ENCODE assay signal across 8 cellular contexts in genomic region chr11:78350101-78350645, GRCh38.
DNase-seq lines count a peak whose midpoint lies in the region; ATAC-seq and TF ChIP-seq lines count a peak whose summit lies in the region.

No MANE protein-coding gene starts in this region.

- no peaks in the 10 kb centered on the region for H3K27me3 ChIP-seq in CD4-positive, CD25-positive, alpha-beta regulatory T cell (ENCODE audit: control insufficient read depth, insufficient read depth, low read length)
- H3K27me3 ChIP-seq in body of pancreas (no peaks in the 10 kb centered on the region), lung (ENCODE audit: control insufficient read depth, insufficient read depth) (no peaks in the 10 kb centered on the region), transverse colon (no peaks in the 10 kb centered on the region)

- WGBS in body of pancreas, 2 donors = 29 to 44% methylated on average over 6 of the region's 6 CpGs
- 2 to 7% methylated on average over 6 of the region's 6 CpGs for WGBS in lung, 2 donors
- 1 to 11% methylated on average over 4 to 6 of the region's 6 CpGs for WGBS in transverse colon (ENCODE audit: low coverage in 1 of 2), 2 donors

- peak overlapping the region; percentile 7 to 44 (median 31) for H3K27ac Mint-ChIP-seq in CD4-positive, CD25-positive, alpha-beta regulatory T cell

- H3K27me3 Mint-ChIP-seq in CD4-positive, CD25-positive, alpha-beta regulatory T cell = peaks cover 7% of the 10 kb centered on the region

- TF ChIP-seq POLR2A in body of pancreas (IDR thresholded peaks at IDR 0.05) (no peak), transverse colon (IDR thresholded peaks at IDR 0.05) (no peak)

- DNase-seq in CD4-positive, CD25-positive, alpha-beta regulatory T cell = no peak
- DNase-seq in Kasumi-1 (lab: John Stamatoyannopoulos, UW) = peak; percentile 82 to 89
- no peak for DNase-seq in body of pancreas
- DNase-seq in lung (ENCODE audit: low spot score) = no peak
- DNase-seq in transverse colon = peak; percentile 19
- no peak for DNase-seq in GM20000 (ENCODE audit: low spot score)
- DNase-seq in DMS114 treated with DMSO at 0.1 percent for 48 hours (lab: John Stamatoyannopoulos, UW; ENCODE audit: unreplicated experiment) = no peak
- DNase-seq in SW 1271 (lab: John Stamatoyannopoulos, UW) = no peak

- no peaks in the 10 kb centered on the region for H3K36me3 Mint-ChIP-seq in CD4-positive, CD25-positive, alpha-beta regulatory T cell

- H3K9me3 Mint-ChIP-seq in CD4-positive, CD25-positive, alpha-beta regulatory T cell = peaks cover 0 to 2% (median 0%) of the 10 kb centered on the region in 7 donors

- peaks cover 0 to 10% (median 3%) of the 10 kb centered on the region in 4 donors for H3K4me1 Mint-ChIP-seq in CD4-positive, CD25-positive, alpha-beta regulatory T cell

- no peak overlapping the region for H3K4me3 ChIP-seq in CD4-positive, CD25-positive, alpha-beta regulatory T cell (ENCODE audit: low read depth, low read length)
- H3K4me3 ChIP-seq in body of pancreas = no peak overlapping the region
- H3K4me3 ChIP-seq in lung = no peak overlapping the region
- H3K4me3 ChIP-seq in transverse colon = peak overlapping the region in 3 of 4 donors; percentile 4 to 33 (median 8)

- no peak for TF ChIP-seq EP300 in transverse colon (IDR thresholded peaks at IDR 0.05; ENCODE audit: low read depth)

- no peak for ATAC-seq in CD4-positive, CD25-positive, alpha-beta regulatory T cell (ENCODE audit: low read depth in 2 of 2)
- ATAC-seq in body of pancreas = peak; percentile 24
- ATAC-seq in lung (ENCODE audit: insufficient read depth, low FRiP score) = peak; percentile 21

- in situ Hi-C loops in transverse colon (cut with MboI; ENCODE audit: low pct_ligation_motif_present in 1 of 4, low pct_unique_long_range_greater_than_20kb in 1 of 4, low sequenced_read_pairs in 3 of 4) = no loop called here

- H3K36me3 ChIP-seq in CD4-positive, CD25-positive, alpha-beta regulatory T cell (ENCODE audit: control insufficient read depth, insufficient read depth, low read length) = no peaks in the 10 kb centered on the region
- H3K36me3 ChIP-seq in body of pancreas (replicated peaks in 1 of 2; ENCODE audit: insufficient read depth in 1 of 2, low read depth in 2 of 2) = no peaks in the 10 kb centered on the region
- no peaks in the 10 kb centered on the region for H3K36me3 ChIP-seq in lung (ENCODE audit: control insufficient read depth in 2 of 2, insufficient read depth in 2 of 2, low read length in 2 of 2)
- no peaks in the 10 kb centered on the region for H3K36me3 ChIP-seq in transverse colon

- no peak for TF ChIP-seq CTCF in body of pancreas (IDR thresholded peaks at IDR 0.05)
- TF ChIP-seq CTCF in lung (IDR thresholded peaks at IDR 0.05; ENCODE audit: control extremely low read depth, extremely low read depth) = no peak
- no peak for TF ChIP-seq CTCF in transverse colon (IDR thresholded peaks at IDR 0.05)
- TF ChIP-seq CTCF in GM20000 (IDR thresholded peaks at IDR 0.05; ENCODE audit: extremely low read depth, missing control alignments) = no peak

- no peaks in the 10 kb centered on the region for H3K9me3 ChIP-seq in CD4-positive, CD25-positive, alpha-beta regulatory T cell (ENCODE audit: control insufficient read depth in 2 of 2, low read length in 2 of 2)
- no peaks in the 10 kb centered on the region for H3K9me3 ChIP-seq in body of pancreas
- H3K9me3 ChIP-seq in lung (ENCODE audit: control insufficient read depth in 2 of 2, insufficient read depth in 1 of 2, low read length in 1 of 2) = no peaks in the 10 kb centered on the region
- no peaks in the 10 kb centered on the region for H3K9me3 ChIP-seq in transverse colon

- H3K4me3 Mint-ChIP-seq in CD4-positive, CD25-positive, alpha-beta regulatory T cell = peak overlapping the region in 1 of 4 donors; percentile 8

- intact Hi-C loops in body of pancreas (cut with DNase I) = no loop called here
- intact Hi-C loops in transverse colon (cut with DNase I; ENCODE audit: low total_unique reads) = no loop called here

- H3K4me1 ChIP-seq in CD4-positive, CD25-positive, alpha-beta regulatory T cell (ENCODE audit: control insufficient read depth, insufficient read depth, low read length, poor library complexity, severe bottlenecking) = no peaks in the 10 kb centered on the region
- H3K4me1 ChIP-seq in body of pancreas (peaks cover 6% of the 10 kb centered on the region), lung (ENCODE audit: control insufficient read depth in 2 of 2, insufficient read depth in 2 of 2, low read length in 2 of 2) (peaks cover 7 to 46% of the 10 kb centered on the region in 2 donors), transverse colon (peaks cover 20 to 87% (median 38%) of the 10 kb centered on the region in 4 donors)

- H3K27ac ChIP-seq in CD4-positive, CD25-positive, alpha-beta regulatory T cell (ENCODE audit: insufficient read depth, low read length, poor library complexity, severe bottlenecking) = no peak overlapping the region
- peak overlapping the region in 3 of 4 donors; percentile 8 to 70 (median 36) for H3K27ac ChIP-seq in body of pancreas
- peak overlapping the region; percentile 77 to 83 for H3K27ac ChIP-seq in lung (ENCODE audit: low read depth in 1 of 2, low read length in 1 of 2)
- H3K27ac ChIP-seq in transverse colon = peak overlapping the region; percentile 79 to 87 (median 82)

Comparison
In these comparisons a context has a peak if more than half of its experiments do, and no peak if none do; other contexts are left out.
1. ATAC-seq: peak in body of pancreas (single experiment) and lung (single experiment); none in CD4-positive, CD25-positive, alpha-beta regulatory T cell (0 of 2).
2. DNase-seq: peak in Kasumi-1 (2 of 2) and transverse colon (single experiment); none in CD4-positive, CD25-positive, alpha-beta regulatory T cell (0 of 3), body of pancreas (0 of 4), lung (single experiment), GM20000 (single experiment), DMS114 treated with DMSO at 0.1 percent for 48 hours (single experiment) and SW 1271 (0 of 2).
3. H3K4me3 ChIP-seq: peak in transverse colon (3 of 4); none in CD4-positive, CD25-positive, alpha-beta regulatory T cell (single experiment), body of pancreas (0 of 2) and lung (single experiment).